Comparison of ENCODE assay signal across 21 cellular contexts in the genomic region with DNA sequence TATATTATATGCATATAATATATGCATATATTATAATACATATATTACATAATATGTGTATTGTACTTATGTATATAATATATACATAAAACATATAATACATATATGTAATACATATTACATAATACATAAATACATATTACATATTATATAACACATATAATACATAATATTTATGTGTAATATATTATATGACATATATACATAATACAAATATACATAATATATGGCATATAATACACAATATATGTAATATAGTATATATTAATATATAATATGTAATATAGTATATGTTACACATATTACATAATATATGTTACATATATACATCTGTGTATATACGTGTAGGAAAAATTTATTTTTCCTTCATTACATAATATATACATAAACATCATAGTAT.
"Had no signal": no experiment of that assay in that cellular context is flagged by ENCODE, and none has a peak within 500 bp of the region (broad histone marks: within the 10 kb centered on the region; RNA-seq: fewer than 3 reads in every experiment).

No MANE protein-coding gene starts in this region.

- ATAC-seq: effector memory CD8-positive, alpha-beta T cell; esophagus mucosa; gastroesophageal sphincter; mucosa of descending colon; natural killer cell treated with Interleukin-12 subunit alpha and Interleukin-12 subunit beta and Interleukin-15 and Interleukin-18, amount 100 ng/mL, for 72 hours; stimulated activated naive B cell treated with anti-CD40 and anti-IgM and Interleukin-4, amounts not matched to agents 10 μg/mL and 1 μg/mL and 100 μg/mL, for 72 hours had no signal

- H3K36me3 ChIP-seq: gastroesophageal sphincter, heart left ventricle, left lung, neutrophil, thoracic aorta, transverse colon, vagina had no signal

- H3K4me3 ChIP-seq: coronary artery, gastroesophageal sphincter, heart left ventricle, hepatocyte, left lung, mucosa of descending colon, spleen, thoracic aorta, transverse colon, vagina had no signal

- H3K27me3 ChIP-seq: gastroesophageal sphincter, heart left ventricle, hepatocyte, left lung, neutrophil, spleen, transverse colon, vagina had no signal

- H3K9me3 ChIP-seq: gastroesophageal sphincter, heart left ventricle, left lung, mucosa of descending colon, neutrophil, spleen, thoracic aorta, transverse colon, vagina had no signal

- DNase-seq: dermis blood vessel endothelial cell; effector memory CD8-positive, alpha-beta T cell; foreskin fibroblast; heart left ventricle; left cardiac atrium; left lung; mesenchymal stem cell; mucosa of descending colon; naive B cell; spleen; stimulated activated CD4-positive, alpha-beta T cell treated with anti-CD3 and anti-CD28 coated beads, Interleukin-4, amount 100 ng/mL, for 4 hours; stimulated activated naive B cell treated with anti-CD40 and anti-IgM and Interleukin-4, amounts not matched to agents 10 μg/mL and 1 μg/mL and 100 μg/mL, for 72 hours; transverse colon had no signal

- H3K27ac ChIP-seq: left lung, neutrophil, thoracic aorta, vagina had no signal
